13 cellular contexts compared by ENCODE assay signal in genomic region chr10:3757250-3757637, GRCh38. TPM values are rescaled to one million over a fixed set of nuclear protein-coding genes. Genes with fewer than 3 reads are reported as not detected.
A peak's percentile ranks its signal among the peaks of the same experiment; 100 is the strongest.
DNase-seq lines count a peak whose midpoint lies in the region; ATAC-seq, FAIRE-seq and TF ChIP-seq lines count a peak whose summit lies in the region.
"Had no signal": no experiment of that assay in that cellular context is flagged by ENCODE, and none has a peak within 500 bp of the region (broad histone marks: within the 10 kb centered on the region; RNA-seq: fewer than 3 reads in every experiment).

No MANE protein-coding gene starts in this region.

- no peak overlapping the region for H3K4me3 ChIP-seq in PC-9
- no peak overlapping the region for H3K4me3 ChIP-seq in GM12878
- no peak overlapping the region for H3K4me3 ChIP-seq in skin epidermis
- H3K4me3 ChIP-seq in right atrium auricular region, result no peak overlapping the region
- H3K4me3 ChIP-seq in neural progenitor cell, result no peak overlapping the region
- H3K4me3 ChIP-seq: mucosa of descending colon, thoracic aorta had no signal

- H2AFZ ChIP-seq in PC-9 (no peak overlapping the region), GM12878 (ENCODE audit: control insufficient read depth, low read depth, low read length) (no peak overlapping the region; the same call in 1 of the 2 replicates), neural progenitor cell (replicated peaks) (no peak overlapping the region)

- FAIRE-seq in GM12878 (lab: Jason Lieb, UNC), result no peak

- H3K9me3 ChIP-seq in PC-9 (ENCODE audit: insufficient read depth, low read depth), result no peaks in the 10 kb centered on the region
- peaks cover 4% of the 10 kb centered on the region; the same call in 2 of the 3 replicates for H3K9me3 ChIP-seq in GM12878 (replicated peaks; ENCODE audit: control insufficient read depth, insufficient read depth, low read length)
- no peaks in the 10 kb centered on the region for H3K9me3 ChIP-seq in right atrium auricular region
- H3K9me3 ChIP-seq in neural progenitor cell (ENCODE audit: low read depth), result no peaks in the 10 kb centered on the region
- H3K9me3 ChIP-seq: mucosa of descending colon, thoracic aorta had no signal

- H3K79me2 ChIP-seq in PC-9 (ENCODE audit: low read depth), result no peaks in the 10 kb centered on the region; the same call in 1 of the 2 replicates
- H3K79me2 ChIP-seq in GM12878 (ENCODE audit: control insufficient read depth, insufficient read depth, low read length), result no peaks in the 10 kb centered on the region
- H3K79me2 ChIP-seq in neural progenitor cell (ENCODE audit: low read depth), result no peaks in the 10 kb centered on the region

- DNase-seq in PC-9, result peak in 1 of 2 experiments; percentile 65
- no peak for DNase-seq in GM12878 (ENCODE audit: low read depth, low spot score)
- DNase-seq in right atrium auricular region (ENCODE audit: low spot score), result no peak
- DNase-seq in GM10248 (ENCODE audit: extremely low spot score), result no peak
- no peak for DNase-seq in neural progenitor cell (ENCODE audit: low spot score)
- DNase-seq: mucosa of descending colon, NCI-H1092 treated with DMSO at 0.1 percent for 48 hours, retina, Right ventricle myocardium superior had no signal

- CTCF ChIA-PET in PC-9 (lab: Charles Lee), result interaction anchor here (0.9 kb wide), 1 partner anchor 19 kb away, joined by 5 read pairs; no protein-coding TSS in a partner anchor
- CTCF ChIA-PET in GM12878 (lab: Yijun Ruan, JAX), result interaction anchor here (0.6 to 2.8 kb wide), 7 partner anchors 8 to 24 kb away, joined by 4 to 12 read pairs (median 5); no protein-coding TSS in a partner anchor
- CTCF ChIA-PET in GM10248 (lab: Yijun Ruan, JAX), result interaction anchor here (1.0 to 1.5 kb wide), 2 partner anchors 8 to 16 kb away, joined by 3 read pairs; no protein-coding TSS in a partner anchor

- SMC1A ChIA-PET in GM12878 (lab: Charles Lee; ENCODE audit: uncharacterized antibody, unreplicated experiment), result interaction anchor here (0.9 to 3.2 kb wide), 17 partner anchors 12 to 280 kb away, joined by 3 to 30 read pairs (median 5); no protein-coding TSS in a partner anchor

- no peaks in the 10 kb centered on the region for H3K9me2 ChIP-seq in PC-9 (ENCODE audit: insufficient read depth)

- in situ Hi-C loops in GM12878 (cut with MboI), result no loop called here

- BruUV-seq in PC-9 (replicated peaks; lab: Mats Ljungman, UMichigan), result no TSS peak
- BruUV-seq in GM12878 (replicated peaks; lab: Mats Ljungman, UMichigan), result no TSS peak

- H3K4me1 Mint-ChIP-seq in neural progenitor cell, result peaks cover 14% of the 10 kb centered on the region

- peak overlapping the region; percentile 92 for H3K27ac ChIP-seq in PC-9
- H3K27ac ChIP-seq in GM12878 (ENCODE audit: control insufficient read depth, insufficient read depth), result peak overlapping the region; percentile 42
- peak overlapping the region in 18 of 21 experiments; percentile 6 to 91 (median 72) for H3K27ac ChIP-seq in skin epidermis
- no peak overlapping the region for H3K27ac ChIP-seq in right atrium auricular region
- no peak overlapping the region for H3K27ac ChIP-seq in neural progenitor cell
- H3K27ac ChIP-seq: thoracic aorta had no signal

- H3K4me2 ChIP-seq in PC-9, result peak overlapping the region; percentile 68
- peak overlapping the region; percentile 33; the same call in 1 of the 2 replicates for H3K4me2 ChIP-seq in GM12878 (ENCODE audit: control insufficient read depth, insufficient read depth)
- H3K4me2 ChIP-seq in neural progenitor cell, result no peak overlapping the region

- no peak overlapping the region for H3K4me3 Mint-ChIP-seq in neural progenitor cell

- TF ChIP-seq EP300 in GM12878 (IDR thresholded peaks at IDR 0.05; ENCODE audit: borderline replicate concordance in 1 of 2, control insufficient read depth in 1 of 2, low read depth in 2 of 2, low read length in 2 of 2), result no peak

- H3F3A ChIP-seq in PC-9 (ENCODE audit: insufficient read depth, low read depth) (peaks cover 52% of the 10 kb centered on the region), neural progenitor cell (ENCODE audit: low read depth) (peaks cover 6% of the 10 kb centered on the region)

- POLR2A ChIA-PET in PC-9 (lab: Charles Lee; ENCODE audit: unreplicated experiment), result interaction anchor here (0.6 kb wide), 1 partner anchor 508 kb away, joined by 9 read pairs; no protein-coding TSS in a partner anchor
- POLR2A ChIA-PET in GM12878 (lab: Charles Lee), result interaction anchor here (1.3 to 4.7 kb wide), 9 partner anchors 8 to 118 kb away, joined by 3 to 27 read pairs (median 7); partner anchors contain the start of gene KLF6
- POLR2A ChIA-PET in GM10248 (lab: Yijun Ruan, JAX), result interaction anchor here (2.9 kb wide), 1 partner anchor 28 kb away, joined by 15 read pairs; the partner anchor contains the start of gene KLF6

- H3K4me1 ChIP-seq in PC-9 (replicated peaks; ENCODE audit: insufficient read depth) (peaks cover 76% of the 10 kb centered on the region), GM12878 (ENCODE audit: control insufficient read depth, insufficient read depth, low read length) (peaks cover 35% of the 10 kb centered on the region), right atrium auricular region (peaks cover 0 to 26% of the 10 kb centered on the region in 2 donors), neural progenitor cell (peaks cover 10% of the 10 kb centered on the region)

- H4K20me1 ChIP-seq in PC-9 (ENCODE audit: insufficient read depth) (no peaks in the 10 kb centered on the region), GM12878 (ENCODE audit: control insufficient read depth, insufficient read depth) (no peaks in the 10 kb centered on the region), neural progenitor cell (ENCODE audit: low read depth) (no peaks in the 10 kb centered on the region)

- TF ChIP-seq CTCF in PC-9 (conservative IDR thresholded peaks at IDR 0.05) (no peak), GM12878 (IDR thresholded peaks at IDR 0.05 in 2 of 3, conservative IDR thresholded peaks at IDR 0.05 in 1 of 3; ENCODE audit: control insufficient read depth in 2 of 3, extremely low read depth in 1 of 3, insufficient read depth in 1 of 3, low read depth in 3 of 3, low read length in 3 of 3) (no peak), right atrium auricular region (IDR thresholded peaks at IDR 0.05) (no peak), GM10248 (IDR thresholded peaks at IDR 0.05; ENCODE audit: control extremely low read depth, extremely low read depth, low read depth, missing control alignments) (no peak), neural progenitor cell (IDR thresholded peaks at IDR 0.05) (no peak)

- H3K27me3 Mint-ChIP-seq in neural progenitor cell (ENCODE audit: insufficient read depth, low read depth), result peaks cover 2% of the 10 kb centered on the region

- ATAC-seq in GM18867 (IDR thresholded peaks at IDR 0.05; ENCODE audit: unreplicated experiment) (peak; percentile 26), GM12878 (peak; percentile 15), esophagus mucosa (no peak)

- H3K27me3 ChIP-seq in PC-9 (ENCODE audit: insufficient read depth, low read depth) (no peaks in the 10 kb centered on the region), GM12878 (replicated peaks in 1 of 2; ENCODE audit: control insufficient read depth in 2 of 2, insufficient read depth in 2 of 2, low read length in 1 of 2) (no peaks in the 10 kb centered on the region), right atrium auricular region (no peaks in the 10 kb centered on the region), neural progenitor cell (peaks cover 26% of the 10 kb centered on the region)

- H3K9me3 Mint-ChIP-seq in neural progenitor cell, result no peaks in the 10 kb centered on the region

- H3K27ac Mint-ChIP-seq in neural progenitor cell, result no peak overlapping the region

- intact Hi-C loops in PC-9 (cut with micrococcal nuclease; ENCODE audit: unreplicated experiment) (no loop called here), GM12878 (cut with micrococcal nuclease; ENCODE audit: unreplicated experiment) (no loop called here)

- RAD21 ChIA-PET in GM12878 (lab: Charles Lee; ENCODE audit: unreplicated experiment), result interaction anchor here (0.6 to 3.0 kb wide), 15 partner anchors 8 to 119 kb away, joined by 3 to 43 read pairs (median 8); partner anchors contain the start of gene KLF6

- peak overlapping the region; percentile 16; the same call in 1 of the 2 replicates for H3K9ac ChIP-seq in GM12878 (ENCODE audit: control insufficient read depth, insufficient read depth, low read length)
- no peak overlapping the region for H3K9ac ChIP-seq in neural progenitor cell

- no peaks in the 10 kb centered on the region for H3K36me3 Mint-ChIP-seq in neural progenitor cell

- 9% methylated on average over 7 of the region's 7 CpGs for WGBS in GM12878 (ENCODE audit: insufficient coverage, insufficient replicate concordance, low lambda C conversion rate, missing lambda C conversion rate)

- no peak for TF ChIP-seq RAD21 in GM12878 (IDR thresholded peaks at IDR 0.05; ENCODE audit: insufficient read depth, low read depth, low read length)

- no peaks in the 10 kb centered on the region for H3K36me3 ChIP-seq in PC-9 (ENCODE audit: low read depth)
- no peaks in the 10 kb centered on the region for H3K36me3 ChIP-seq in GM12878 (ENCODE audit: control insufficient read depth in 2 of 2, insufficient read depth in 2 of 2, low read length in 1 of 2)
- no peaks in the 10 kb centered on the region for H3K36me3 ChIP-seq in right atrium auricular region
- H3K36me3 ChIP-seq in neural progenitor cell, result no peaks in the 10 kb centered on the region
- H3K36me3 ChIP-seq: thoracic aorta had no signal

- TF ChIP-seq POLR2A in GM12878 (IDR thresholded peaks at IDR 0.05; ENCODE audit: low read depth, low read length), result no peak

TF ChIP-seq in GM12878, 131 proteins besides CTCF, POLR2A, EP300 and RAD21 (continues in another document):
- TF ChIP-seq CBFB (IDR thresholded peaks at IDR 0.05; ENCODE audit: low read depth), result 0 out of 2 replicates have a peak, but pooled peaks have one; percentile 4

RNA-seq across cellular contexts. Expression of gene KLF6, which starts 27.8 kb away (rescaled TPM):
- 27.7 and 41.9 TPM in 2 replicates for total RNA-seq in PC-9 (2021)
- 102 and 109 TPM in 2 replicates for total RNA-seq in GM12878 (2013; cell fraction: nucleolus; rRNA removed)
- total RNA-seq in GM12878 (2014; rRNA removed), result 17.6 and 19.9 TPM in 2 replicates
- total RNA-seq in GM12878 (2014; rRNA removed; fragmentation: Illumina TruSeq; extraction: Trizol), result 16.1 and 16.2 TPM in 2 replicates
- 42.1 and 47.3 TPM in 2 replicates for total RNA-seq in GM12878 (2021)
- 25.2 TPM for polyA plus RNA-seq in GM12878 (2011; ENCODE audit: low read depth)
- 31.5 and 32.0 TPM in 2 replicates for polyA plus RNA-seq in GM12878 (2011; rRNA removed)
- polyA plus RNA-seq in GM12878 (2011; cell fraction: cytosol; rRNA removed), result 29.9 and 31.3 TPM in 2 replicates
- 60.5 and 74.6 TPM in 2 replicates for polyA plus RNA-seq in GM12878 (2011; cell fraction: nucleus; rRNA removed)
- 49.8 and 49.9 TPM in 2 replicates for polyA plus RNA-seq in GM12878 (2012)
- polyA plus RNA-seq in GM12878 (2014; fragmentation: Illumina TruSeq; extraction: Trizol), result 21.6 and 26.4 TPM in 2 replicates
- polyA plus RNA-seq in GM12878 (2014; fragmentation: Nextera tagmentation; extraction: Ambion mirVana), result 10 to 100 TPM in 1 of 2 experiments, 1 to 10 TPM in 1; 7.4 to 15.4 TPM
- polyA plus RNA-seq in GM12878 (2014; rRNA removed), result 20.2 and 25.4 TPM in 2 replicates
- polyA plus RNA-seq in GM12878 (2016; fragmentation: Nextera tagmentation; extraction: Ambion mirVana), result 10 to 100 TPM; 48.6 to 54.1 TPM
- polyA minus RNA-seq in GM12878 (2011; rRNA and poly(A)+ RNA removed), result 78.3 and 96.8 TPM in 2 replicates
- 15.2 and 23.9 TPM in 2 replicates for polyA minus RNA-seq in GM12878 (2011; cell fraction: cytosol; rRNA and poly(A)+ RNA removed)
- polyA minus RNA-seq in GM12878 (2011; cell fraction: nucleus; rRNA and poly(A)+ RNA removed), result 201 and 273 TPM in 2 replicates
- total RNA-seq in right atrium auricular region, result 10 to 100 TPM; 29.1 to 44.7 TPM
- 98.5 TPM for total RNA-seq in esophagus mucosa
- 8.7 and 11.9 TPM in 2 replicates for total RNA-seq in neural progenitor cell (ENCODE audit: low replicate concordance)

Comparison
In these comparisons a context has a peak if more than half of its experiments do, and no peak if none do; other contexts are left out.
1. H3K27ac ChIP-seq: peak in PC-9 (single experiment), GM12878 (single experiment) and skin epidermis (18 of 21); none in right atrium auricular region (0 of 2) and neural progenitor cell (single experiment).